1 cellular context compared by ENCODE assay signal in the genomic region with DNA sequence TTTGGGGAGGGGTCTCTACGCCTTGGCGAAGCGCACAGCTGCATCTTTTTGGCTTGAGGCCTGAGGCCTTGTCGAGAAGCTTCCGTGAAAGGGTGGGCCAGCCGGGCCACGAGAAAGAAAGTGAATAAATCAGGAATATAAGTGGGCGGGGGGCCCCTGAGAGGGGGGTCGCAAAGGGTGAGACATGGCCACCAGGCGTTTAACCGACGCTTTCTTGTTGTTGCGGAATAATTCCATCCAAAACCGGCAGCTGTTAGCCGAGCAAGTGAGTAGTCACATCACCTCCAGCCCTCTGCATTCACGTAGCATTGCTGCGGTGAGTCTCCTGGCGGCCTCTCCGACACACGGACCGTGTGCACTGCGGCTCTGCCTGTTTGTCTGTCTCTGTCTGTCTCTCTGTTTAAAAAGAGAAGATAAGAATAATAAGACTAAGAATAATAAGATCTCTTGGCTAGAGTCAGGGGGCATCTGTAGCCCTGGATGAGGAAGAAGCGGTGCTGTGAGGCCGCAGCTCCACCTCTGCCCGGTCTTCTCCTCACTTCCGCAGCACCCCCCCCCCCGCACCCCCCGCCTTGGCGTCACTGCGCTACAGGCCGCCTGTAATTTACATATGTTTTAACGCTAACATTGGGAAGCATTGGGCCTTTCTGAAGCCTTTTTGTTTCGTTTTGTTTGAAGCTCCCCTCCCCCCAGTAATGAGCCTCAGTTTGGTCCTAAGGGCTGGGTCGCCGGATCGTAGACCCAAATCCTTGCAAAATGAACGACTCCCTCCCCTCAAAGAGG.
TF ChIP-seq lines count a peak whose summit lies in the region.

No MANE protein-coding gene starts in this region.

TF ChIP-seq in endothelial cell of umbilical vein, 7 proteins besides CTCF, POLR2A, EP300 and RAD21:
- TF ChIP-seq POLR2AphosphoS5 (IDR thresholded peaks at IDR 0.05; ENCODE audit: insufficient read depth, low read depth, low read length) (peak; percentile 67), JUN (IDR thresholded peaks at IDR 0.05; ENCODE audit: borderline replicate concordance, insufficient read depth, insufficient read length, low read depth) (no peak), MAX (IDR thresholded peaks at IDR 0.05; ENCODE audit: insufficient read depth, insufficient read length) (no peak)
